Comparison of ENCODE assay signal across 9 cellular contexts in the genomic region with DNA sequence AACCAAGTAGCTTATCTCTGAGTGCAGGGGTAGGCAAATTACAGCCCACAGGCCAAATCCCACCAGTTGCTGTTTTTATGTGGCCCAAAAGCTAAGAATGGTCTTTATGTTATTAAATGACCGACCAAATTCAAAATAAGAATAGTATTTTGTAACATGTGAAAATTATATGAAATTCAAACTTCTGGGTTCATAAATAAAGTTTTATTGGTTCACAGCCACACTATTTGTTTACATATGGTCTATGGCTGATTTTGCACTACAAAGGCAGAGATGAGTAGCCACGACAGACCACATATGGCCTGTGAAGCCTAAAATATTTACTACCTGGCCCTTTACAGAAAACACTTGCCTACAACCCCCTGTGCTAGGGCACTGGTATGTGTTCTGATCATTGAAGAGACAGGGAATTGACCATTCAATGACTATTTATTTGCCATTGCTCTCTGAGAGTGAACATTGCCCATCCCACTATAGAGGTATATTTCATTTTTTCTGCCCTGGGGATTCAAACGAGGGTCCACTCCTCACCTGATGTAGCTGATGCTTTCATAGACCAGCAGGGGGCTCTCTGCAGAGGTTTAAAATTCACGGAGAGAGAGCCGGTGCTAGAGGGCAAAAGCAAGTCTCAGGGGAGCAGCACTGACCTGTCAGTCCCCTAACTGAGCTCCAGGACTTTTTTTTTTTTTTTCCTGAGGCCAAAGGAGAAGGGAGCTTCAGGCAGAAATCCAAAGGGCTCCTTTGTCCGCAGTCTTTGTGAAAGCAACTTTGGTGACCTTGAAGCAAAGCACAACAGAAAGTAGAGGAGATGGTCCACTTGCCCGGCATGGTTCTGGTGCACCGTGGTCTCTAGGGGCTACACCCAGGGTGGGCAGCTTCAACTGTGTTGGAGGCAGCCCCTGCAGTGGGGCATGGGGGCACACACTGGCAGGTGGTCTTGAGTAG. TPM values are rescaled to one million over a fixed set of nuclear protein-coding genes. Genes with fewer than 3 reads are reported as not detected.
A peak's percentile ranks its signal among the peaks of the same experiment; 100 is the strongest.
DNase-seq lines count a peak whose midpoint lies in the region; ATAC-seq and TF ChIP-seq lines count a peak whose summit lies in the region.
"Had no signal": no experiment of that assay in that cellular context is flagged by ENCODE, and none has a peak within 500 bp of the region (broad histone marks: within the 10 kb centered on the region; RNA-seq: fewer than 3 reads in every experiment).

No MANE protein-coding gene starts in this region.

- peaks cover 15% of the 10 kb centered on the region; the same call in 1 of the 2 replicates for H3K27me3 ChIP-seq in SK-N-SH (ENCODE audit: insufficient read depth)
- peaks cover 0 to 7% of the 10 kb centered on the region in 2 donors for H3K27me3 ChIP-seq in body of pancreas
- H3K27me3 ChIP-seq in suprapubic skin: peaks cover under 1% of the 10 kb centered on the region
- H3K27me3 ChIP-seq: BLaER1 had no signal

- no peak overlapping the region for H3K4me2 ChIP-seq in SK-N-SH
- H3K4me2 ChIP-seq: BLaER1 had no signal

- H3K9ac ChIP-seq in SK-N-SH: no peak overlapping the region
- H3K9ac ChIP-seq: BLaER1 had no signal

- intact Hi-C loops in body of pancreas (cut with DNase I): no loop called here
- intact Hi-C loops in left colon (cut with DNase I, micrococcal nuclease): loop anchor here in 1 of 2 donors (5.0 kb wide), 1 partner anchor 69 kb away; no protein-coding TSS in a partner anchor

- WGBS in SK-N-SH (ENCODE audit: low lambda C conversion rate): 11% methylated on average over 8 of the region's 8 CpGs
- 15 to 16% methylated on average over 7 to 8 of the region's 8 CpGs for WGBS in body of pancreas, 2 donors
- WGBS in suprapubic skin: 33% methylated on average over 8 of the region's 8 CpGs

- H3F3A ChIP-seq in SK-N-SH (replicated peaks; ENCODE audit: insufficient read depth): no peaks in the 10 kb centered on the region

- H3K9me3 ChIP-seq in SK-N-SH (no peaks in the 10 kb centered on the region), body of pancreas (no peaks in the 10 kb centered on the region), suprapubic skin (no peaks in the 10 kb centered on the region)
- H3K9me3 ChIP-seq: BLaER1 had no signal

- TF ChIP-seq EP300 in SK-N-SH (IDR thresholded peaks at IDR 0.05; ENCODE audit: borderline replicate concordance in 1 of 2, low read depth in 1 of 2, low read length in 1 of 2) (no peak), suprapubic skin (IDR thresholded peaks at IDR 0.05) (no peak)

- TF ChIP-seq RAD21 in SK-N-SH (IDR thresholded peaks at IDR 0.05; ENCODE audit: low read length): peak; percentile 65

- H3K36me3 ChIP-seq in SK-N-SH (replicated peaks in 1 of 2; ENCODE audit: control insufficient read depth in 1 of 2, insufficient read depth in 2 of 2, low read length in 1 of 2): no peaks in the 10 kb centered on the region
- H3K36me3 ChIP-seq in body of pancreas (replicated peaks in 1 of 2; ENCODE audit: insufficient read depth in 1 of 2, low read depth in 2 of 2): no peaks in the 10 kb centered on the region
- no peaks in the 10 kb centered on the region for H3K36me3 ChIP-seq in suprapubic skin
- H3K36me3 ChIP-seq: BLaER1 had no signal

- no peak for TF ChIP-seq POLR2A in body of pancreas (IDR thresholded peaks at IDR 0.05)
- TF ChIP-seq POLR2A in suprapubic skin (IDR thresholded peaks at IDR 0.05): no peak

- CTCF ChIA-PET in SK-N-SH (lab: Yijun Ruan, JAX): interaction anchor here (0.6 to 12.7 kb wide), 39 partner anchors 10 to 1238 kb away, joined by 3 to 358 read pairs (median 4); a partner anchor contains a TSS

- H3K4me3 ChIP-seq in SK-N-SH (ENCODE audit: low read depth in 2 of 2, low read length in 1 of 2) (peak overlapping the region in 1 of 2 experiments; percentile 7; a peak in 1 of 4 replicates), body of pancreas (no peak overlapping the region), suprapubic skin (no peak overlapping the region)
- H3K4me3 ChIP-seq: BLaER1 had no signal

- no peak for ATAC-seq in body of pancreas
- peak; percentile 58 for ATAC-seq in left colon
- no peak for ATAC-seq in GM19455 (IDR thresholded peaks at IDR 0.05; ENCODE audit: unreplicated experiment)

- H3K9me2 ChIP-seq in SK-N-SH: no peaks in the 10 kb centered on the region

- H2AFZ ChIP-seq in SK-N-SH (ENCODE audit: low read depth): no peak overlapping the region

- POLR2A ChIA-PET in SK-N-SH (lab: Yijun Ruan, JAX): no interaction called here

- H3K27ac ChIP-seq in SK-N-SH (ENCODE audit: low read depth in 2 of 2, low read length in 1 of 2) (no peak overlapping the region), body of pancreas (no peak overlapping the region), suprapubic skin (no peak overlapping the region)
- H3K27ac ChIP-seq: BLaER1 had no signal

- no peaks in the 10 kb centered on the region for H4K20me1 ChIP-seq in SK-N-SH (ENCODE audit: insufficient read depth)
- H4K20me1 ChIP-seq: BLaER1 had no signal

- H3K4me1 ChIP-seq in SK-N-SH (ENCODE audit: control insufficient read depth in 1 of 2, insufficient read depth in 2 of 2, low read depth in 1 of 2, low read length in 1 of 2) (peaks cover 0 to 4% of the 10 kb centered on the region in 2 experiments; a peak in 1 of 4 replicates), body of pancreas (peaks cover 6% of the 10 kb centered on the region), suprapubic skin (peaks cover 13% of the 10 kb centered on the region)
- H3K4me1 ChIP-seq: BLaER1 had no signal

- H3K79me2 ChIP-seq in SK-N-SH (ENCODE audit: insufficient read depth): no peaks in the 10 kb centered on the region

- DNase-seq in NCI-H1436 (lab: John Stamatoyannopoulos, UW) (peak; percentile 56), NCI-H1436 treated with DMSO at 0.1 percent for 48 hours (lab: John Stamatoyannopoulos, UW) (no peak), M059J (ENCODE audit: low read depth) (peak; percentile 43), SK-N-SH (peak; percentile 74), body of pancreas (peak; percentile 19 to 35 (median 30)), left colon (peak in 1 of 2 donors; percentile 24), suprapubic skin (ENCODE audit: low spot score in 2 of 2) (no peak)

- TF ChIP-seq CTCF in SK-N-SH (IDR thresholded peaks at IDR 0.05) (peak; percentile 82), body of pancreas (IDR thresholded peaks at IDR 0.05) (peak; percentile 27 to 59 (median 49)), suprapubic skin (IDR thresholded peaks at IDR 0.05) (peak; percentile 21 to 43)

TF ChIP-seq in SK-N-SH, 30 proteins besides CTCF, POLR2A, EP300 and RAD21:
- no peak for TF ChIP-seq FOSL2 (IDR thresholded peaks at IDR 0.05; ENCODE audit: borderline replicate concordance, low read depth)
- TF ChIP-seq TCF12 (IDR thresholded peaks at IDR 0.05): no peak
- no peak for TF ChIP-seq RXRA (IDR thresholded peaks at IDR 0.05; ENCODE audit: borderline replicate concordance, low read depth)
- no peak for TF ChIP-seq MEF2A (IDR thresholded peaks at IDR 0.05; ENCODE audit: borderline replicate concordance, low read depth)
- TF ChIP-seq ELF1 (IDR thresholded peaks at IDR 0.05): no peak
- peak; percentile 75 for TF ChIP-seq SMC3 (IDR thresholded peaks at IDR 0.05; ENCODE audit: low read depth, low read length)

RNA-seq across cellular contexts. Expression of a gene that starts 7.3 kb away (rescaled TPM):
- total RNA-seq in M059J (2014; rRNA removed; shearing (Covaris generic)): 54.7 and 79.0 TPM in 2 replicates
- polyA plus RNA-seq in SK-N-SH (2012; rRNA removed): 37.6 and 43.7 TPM in 2 replicates
- 36.9 and 49.6 TPM in 2 replicates for polyA plus RNA-seq in SK-N-SH (2012; cell fraction: cytosol; rRNA removed)
- 53.7 and 98.1 TPM in 2 replicates for polyA plus RNA-seq in SK-N-SH (2012; cell fraction: nucleus; rRNA removed)
- total RNA-seq in body of pancreas: 10 to 100 TPM; 22.8 to 33.0 TPM
- 10 to 100 TPM; 29.9 to 35.1 TPM for total RNA-seq in left colon
- total RNA-seq in suprapubic skin: 10 to 100 TPM; 42.0 to 94.8 (median 48.5) TPM

RNA-seq across cellular contexts. Expression of a gene that starts 31.7 kb away (rescaled TPM):
- total RNA-seq in M059J (2014; rRNA removed; shearing (Covaris generic)): not detected in 2 replicates
- 0.03 TPM in 1 of 2 replicates, not detected in the other for polyA plus RNA-seq in SK-N-SH (2012; rRNA removed)
- not detected in 2 replicates for polyA plus RNA-seq in SK-N-SH (2012; cell fraction: cytosol; rRNA removed)
- polyA plus RNA-seq in SK-N-SH (2012; cell fraction: nucleus; rRNA removed): 0.02 and 0.06 TPM in 2 replicates
- total RNA-seq in body of pancreas (1 to 10 TPM in 1 of 2 donors, under 1 TPM in 1; 0.66 to 1.0 TPM), left colon (under 1 TPM; 0.52 to 0.78 TPM), suprapubic skin (1 to 10 TPM; 2.1 to 9.7 (median 6.7) TPM)

RNA-seq across cellular contexts. Expression of a gene that starts 46.3 kb away (rescaled TPM):
- 0.49 and 1.9 TPM in 2 replicates for total RNA-seq in M059J (2014; rRNA removed; shearing (Covaris generic))
- 16.5 and 17.4 TPM in 2 replicates for polyA plus RNA-seq in SK-N-SH (2012; rRNA removed)
- 10.6 and 16.6 TPM in 2 replicates for polyA plus RNA-seq in SK-N-SH (2012; cell fraction: cytosol; rRNA removed)
- 53.6 and 54.0 TPM in 2 replicates for polyA plus RNA-seq in SK-N-SH (2012; cell fraction: nucleus; rRNA removed)
- total RNA-seq in body of pancreas (10 to 100 TPM; 16.5 to 19.5 TPM), left colon (1 to 10 TPM; 3.7 to 4.5 TPM), suprapubic skin (1 to 10 TPM in 1 of 4 donors, under 1 TPM in 3; 0.70 to 1.7 (median 0.85) TPM)

RNA-seq across cellular contexts. Expression of a gene that starts 48.9 kb away (rescaled TPM):
- total RNA-seq in M059J (2014; rRNA removed; shearing (Covaris generic)): 6.4 and 24.4 TPM in 2 replicates
- 8.4 and 10.2 TPM in 2 replicates for polyA plus RNA-seq in SK-N-SH (2012; rRNA removed)
- 7.8 and 8.2 TPM in 2 replicates for polyA plus RNA-seq in SK-N-SH (2012; cell fraction: cytosol; rRNA removed)
- polyA plus RNA-seq in SK-N-SH (2012; cell fraction: nucleus; rRNA removed): 17.1 and 23.1 TPM in 2 replicates
- total RNA-seq in body of pancreas (10 to 100 TPM in 1 of 2 donors, 1 to 10 TPM in 1; 7.0 to 33.9 TPM), left colon (10 to 100 TPM; 15.1 to 15.9 TPM), suprapubic skin (10 to 100 TPM; 13.5 to 23.4 (median 15.6) TPM)

Comparison
In these comparisons a context has a peak if more than half of its experiments do, and no peak if none do; other contexts are left out.
1. DNase-seq: peak in NCI-H1436 (single experiment), M059J (single experiment), SK-N-SH (single experiment) and body of pancreas (4 of 4); none in NCI-H1436 treated with DMSO at 0.1 percent for 48 hours (single experiment) and suprapubic skin (0 of 2).
2. CTCF ChIP-seq: peak in every context shown above with its lines; median percentile 82 in SK-N-SH; 49 in body of pancreas; 32 in suprapubic skin.